16 cellular contexts compared by ENCODE assay signal in genomic region chr17:53630115-53630514, GRCh38.
DNase-seq lines count a peak whose midpoint lies in the region; ATAC-seq, FAIRE-seq and TF ChIP-seq lines count a peak whose summit lies in the region.
"Had no signal": no experiment of that assay in that cellular context is flagged by ENCODE, and none has a peak within 500 bp of the region (broad histone marks: within the 10 kb centered on the region; RNA-seq: fewer than 3 reads in every experiment).

No MANE protein-coding gene starts in this region.

- no peak overlapping the region for H3K23ac ChIP-seq in H1 (ENCODE audit: insufficient read length)

- no peaks in the 10 kb centered on the region for H3K23me2 ChIP-seq in H1 (ENCODE audit: low read depth, low read length)

- no peaks in the 10 kb centered on the region for H3K9me2 ChIP-seq in GM23338 (ENCODE audit: insufficient read depth)
- H3K9me2 ChIP-seq in Karpas-422 (replicated peaks; ENCODE audit: insufficient read depth, low read length): no peaks in the 10 kb centered on the region; the same call in 1 of the 2 replicates

- CTCF ChIA-PET in H1 (lab: Charles Lee; ENCODE audit: partially characterized antibody): interaction anchor here (1.4 to 1.5 kb wide), 3 partner anchors 14 to 1261 kb away, joined by 5 to 8 read pairs (median 6); no protein-coding TSS in a partner anchor

- H4K8ac ChIP-seq in H1 (ENCODE audit: extremely low read depth, insufficient read depth, low read length): no peak overlapping the region

- peak overlapping the region; percentile 58 for H4K5ac ChIP-seq in H1 (ENCODE audit: insufficient read length, low read depth, low read length)

- H3K27ac ChIP-seq in GM23338 (ENCODE audit: low read depth): peak overlapping the region; percentile 56; the same call in 1 of the 2 replicates
- H3K27ac ChIP-seq in HUES6 (ENCODE audit: low read depth, low read length): peak overlapping the region; percentile 51; the same call in 1 of the 2 replicates
- H3K27ac ChIP-seq in H1 (ENCODE audit: low read depth, low read length): no peak overlapping the region; the same call in 1 of the 2 replicates
- no peak overlapping the region for H3K27ac ChIP-seq in Karpas-422 (ENCODE audit: low read length)
- H3K27ac ChIP-seq: BLaER1, HL-60 had no signal

- H3K36me3 ChIP-seq in GM23338 (ENCODE audit: insufficient read depth) (no peaks in the 10 kb centered on the region), HUES6 (ENCODE audit: control insufficient read depth, insufficient read depth, low read length) (no peaks in the 10 kb centered on the region), H1 (ENCODE audit: control insufficient read depth in 2 of 4, insufficient read depth in 4 of 4, low read length in 3 of 4) (no peaks in the 10 kb centered on the region), Karpas-422 (ENCODE audit: insufficient read depth, low read length) (no peaks in the 10 kb centered on the region)
- H3K36me3 ChIP-seq: BLaER1 had no signal

- POLR2A ChIA-PET in H1 (lab: Charles Lee; ENCODE audit: partially characterized antibody): no interaction called here

- H3K4me1 Mint-ChIP-seq in GM23338: peaks cover 44% of the 10 kb centered on the region
- H3K4me1 Mint-ChIP-seq: CD8-positive, alpha-beta memory T cell had no signal

- peak overlapping the region; percentile 29; the same call in 1 of the 2 replicates for H3K4me2 ChIP-seq in GM23338
- peak overlapping the region in 1 of 2 experiments; percentile 19; a peak in 2 of 4 replicates for H3K4me2 ChIP-seq in H1 (ENCODE audit: insufficient read depth in 1 of 2, low read depth in 2 of 2, low read length in 2 of 2)
- no peak overlapping the region for H3K4me2 ChIP-seq in Karpas-422 (ENCODE audit: low read depth, low read length, poor library complexity, severe bottlenecking)
- H3K4me2 ChIP-seq: BLaER1 had no signal

- H3K36me3 Mint-ChIP-seq in GM23338 (ENCODE audit: low read depth): peaks cover 10% of the 10 kb centered on the region; the same call in 2 of the 3 replicates
- H3K36me3 Mint-ChIP-seq: CD8-positive, alpha-beta memory T cell had no signal

- H2BK120ac ChIP-seq in H1 (replicated peaks; ENCODE audit: low read depth, low read length): peak overlapping the region; percentile 81

- H4K20me1 ChIP-seq in GM23338 (replicated peaks; ENCODE audit: insufficient read depth): no peaks in the 10 kb centered on the region
- H4K20me1 ChIP-seq in H1 (replicated peaks in 1 of 2; ENCODE audit: control insufficient read depth in 1 of 2, insufficient read depth in 2 of 2, low read length in 2 of 2): no peaks in the 10 kb centered on the region
- H4K20me1 ChIP-seq in Karpas-422 (ENCODE audit: insufficient read depth, low read depth, low read length): no peaks in the 10 kb centered on the region
- H4K20me1 ChIP-seq: BLaER1 had no signal

- H3K9me3 ChIP-seq in HUES6 (ENCODE audit: control insufficient read depth, insufficient read depth, low read depth, low read length): peaks cover 4% of the 10 kb centered on the region; the same call in 1 of the 2 replicates
- H3K9me3 ChIP-seq in H1 (ENCODE audit: insufficient read depth in 2 of 2, low read depth in 1 of 2, low read length in 1 of 2): no peaks in the 10 kb centered on the region
- peaks cover 18% of the 10 kb centered on the region for H3K9me3 ChIP-seq in Karpas-422 (ENCODE audit: low read length)
- H3K9me3 ChIP-seq: BLaER1 had no signal

- peak overlapping the region; percentile 32 for H3K56ac ChIP-seq in H1 (replicated peaks; ENCODE audit: insufficient read length, low read depth, low read length)

- 63% methylated on average over 3 of the region's 3 CpGs; no CpG with 5 or more reads in 1 of the 2 experiments for WGBS in H1 (ENCODE audit: extremely low coverage in 1 of 2, insufficient coverage in 1 of 2, insufficient read length in 1 of 2, insufficient replicate concordance in 2 of 2, low coverage in 1 of 2, low lambda C conversion rate in 2 of 2, missing lambda C conversion rate in 1 of 2), 2 experiments

- H2BK15ac ChIP-seq in H1 (ENCODE audit: low read length): no peak overlapping the region

- no peaks in the 10 kb centered on the region for H3K9me3 Mint-ChIP-seq in GM23338

- H3F3A ChIP-seq in GM23338 (replicated peaks; ENCODE audit: low read depth): no peaks in the 10 kb centered on the region

- peak overlapping the region; percentile 95 for H3K18ac ChIP-seq in H1 (ENCODE audit: extremely low read depth, low read length)

- H3K4me1 ChIP-seq in GM23338 (ENCODE audit: insufficient read depth) (peaks cover 48% of the 10 kb centered on the region), HUES6 (ENCODE audit: control insufficient read depth, insufficient read depth, low read length) (peaks cover 39% of the 10 kb centered on the region), H1 (replicated peaks in 1 of 4; ENCODE audit: control insufficient read depth in 3 of 4, insufficient read depth in 4 of 4, low read length in 3 of 4) (peaks cover 5 to 17% (median 12%) of the 10 kb centered on the region in 4 experiments; a peak in 6 of 7 replicates), Karpas-422 (ENCODE audit: low read length) (no peaks in the 10 kb centered on the region)
- H3K4me1 ChIP-seq: BLaER1 had no signal

- H3K4me3 Mint-ChIP-seq in GM23338: no peak overlapping the region
- H3K4me3 Mint-ChIP-seq: CD8-positive, alpha-beta memory T cell; HFFc6 had no signal

- H3K79me2 ChIP-seq in GM23338 (replicated peaks; ENCODE audit: insufficient read depth) (no peaks in the 10 kb centered on the region), H1 (ENCODE audit: control insufficient read depth in 1 of 2, insufficient read depth in 2 of 2, low read length in 2 of 2) (no peaks in the 10 kb centered on the region), Karpas-422 (ENCODE audit: low read length) (no peaks in the 10 kb centered on the region)

- H3K4me3 ChIP-seq in GM23338 (no peak overlapping the region), HUES6 (ENCODE audit: low read depth, low read length) (no peak overlapping the region), H1 (ENCODE audit: extremely low read depth in 1 of 4, insufficient read depth in 2 of 4, low read depth in 3 of 4, low read length in 4 of 4) (no peak overlapping the region), Karpas-422 (ENCODE audit: low read length) (no peak overlapping the region)
- H3K4me3 ChIP-seq: BLaER1 had no signal

- H2AFZ ChIP-seq in GM23338 (peak overlapping the region; percentile 45), H1 (ENCODE audit: low read length) (peak overlapping the region; percentile 67; the same call in 1 of the 2 replicates), Karpas-422 (ENCODE audit: low read length) (no peak overlapping the region)

- 0 out of 4 replicates have a peak, but pooled peaks of 1 of the 2 experiments have one; percentile 6 for TF ChIP-seq RAD21 in H1 (IDR thresholded peaks at IDR 0.05 in 1 of 2, conservative IDR thresholded peaks at IDR 0.05 in 1 of 2; ENCODE audit: low read depth in 2 of 2, low read length in 2 of 2)

- no peak overlapping the region for H3K4ac ChIP-seq in H1 (replicated peaks; ENCODE audit: insufficient read length, low read depth, low read length)

- 0 out of 2 replicates have a peak overlapping the region, but pooled peaks have one; percentile 40 for H2BK20ac ChIP-seq in H1 (ENCODE audit: low read length)

- H3K14ac ChIP-seq in H1 (ENCODE audit: insufficient read length): no peak overlapping the region

- H3K9ac ChIP-seq in HUES6 (ENCODE audit: low read length) (no peak overlapping the region), H1 (replicated peaks in 1 of 4; ENCODE audit: extremely low read depth in 1 of 4, low read depth in 3 of 4, low read length in 3 of 4) (no peak overlapping the region; a peak in 1 of 7 replicates), Karpas-422 (ENCODE audit: low read length) (no peak overlapping the region)
- H3K9ac ChIP-seq: BLaER1 had no signal

- FAIRE-seq in H1 (lab: Jason Lieb, UNC): no peak
- FAIRE-seq: HepG2 had no signal

- DNase-seq in GM23338 (ENCODE audit: low spot score) (peak; percentile 54), H1 (ENCODE audit: low read depth in 1 of 2, low spot score in 2 of 2) (no peak), islet precursor cell (peak; percentile 59), Karpas-422 (no peak)
- no peak for DNase-seq in activated CD4-positive, CD25-positive, alpha-beta regulatory T cell treated with anti-CD3 and anti-CD28 coated beads, Interleukin-2, amount 50 U/mL, for 72 hours
- DNase-seq: 8988T; AML-193; CD8-positive, alpha-beta memory T cell; DMS53; HFFc6 had no signal

- H2BK5ac ChIP-seq in H1 (ENCODE audit: low read depth, low read length): peak overlapping the region; percentile 85

- no peak for TF ChIP-seq CTCF in GM23338 (conservative IDR thresholded peaks at IDR 0.05; ENCODE audit: low read depth in 2 of 2)
- no peak for TF ChIP-seq CTCF in H1 (IDR thresholded peaks at IDR 0.05; ENCODE audit: control extremely low read depth in 1 of 3, insufficient read depth in 1 of 3, low read depth in 1 of 3, low read length in 3 of 3)

- no peaks in the 10 kb centered on the region for H3K79me1 ChIP-seq in H1 (ENCODE audit: low read depth, low read length)

- H4K91ac ChIP-seq in H1 (replicated peaks; ENCODE audit: insufficient read length, low read length): peak overlapping the region; percentile 66

- no peak overlapping the region for H3K27ac Mint-ChIP-seq in GM23338
- H3K27ac Mint-ChIP-seq: CD8-positive, alpha-beta memory T cell; HFFc6 had no signal

- H3K27me3 Mint-ChIP-seq in GM23338 (ENCODE audit: insufficient read depth, low read depth, poor library complexity): no peaks in the 10 kb centered on the region
- H3K27me3 Mint-ChIP-seq: CD8-positive, alpha-beta memory T cell had no signal

- 0 out of 2 replicates have a peak overlapping the region, but pooled peaks have one; percentile 17 for H2BK12ac ChIP-seq in H1 (ENCODE audit: low read depth, low read length)

- TF ChIP-seq POLR2A in H1 (IDR thresholded peaks at IDR 0.05; ENCODE audit: control extremely low read depth in 1 of 2, low read depth in 2 of 2, low read length in 2 of 2): no peak

- no peak for TF ChIP-seq EP300 in H1 (IDR thresholded peaks at IDR 0.05; ENCODE audit: borderline replicate concordance in 1 of 2, low read depth in 2 of 2, low read length in 2 of 2)

- ATAC-seq in GM23338 (peak; percentile 65), GM18520 (IDR thresholded peaks at IDR 0.05; ENCODE audit: unreplicated experiment) (no peak), HG03095 (IDR thresholded peaks at IDR 0.05; ENCODE audit: unreplicated experiment) (no peak)
- ATAC-seq: HepG2 had no signal

- no peaks in the 10 kb centered on the region for H3K27me3 ChIP-seq in GM23338 (ENCODE audit: insufficient read depth)
- H3K27me3 ChIP-seq in HUES6 (ENCODE audit: control insufficient read depth, insufficient read depth, low read length): no peaks in the 10 kb centered on the region
- H3K27me3 ChIP-seq in H1 (replicated peaks in 1 of 4; ENCODE audit: control insufficient read depth in 3 of 4, extremely low read depth in 1 of 4, insufficient read depth in 3 of 4, low read length in 3 of 4): no peaks in the 10 kb centered on the region
- no peaks in the 10 kb centered on the region for H3K27me3 ChIP-seq in Karpas-422 (ENCODE audit: low read length)
- H3K27me3 ChIP-seq: BLaER1 had no signal

- H2AK5ac ChIP-seq in H1 (ENCODE audit: low read depth, low read length): no peak overlapping the region

TF ChIP-seq in GM23338, 12 proteins besides CTCF, POLR2A, EP300 and RAD21 (continues in another document):
- no peak for TF ChIP-seq POLR2AphosphoS5 (IDR thresholded peaks at IDR 0.05; ENCODE audit: low read depth)

TF ChIP-seq in H1, 55 proteins besides CTCF, POLR2A, EP300 and RAD21:
- TF ChIP-seq JUN (IDR thresholded peaks at IDR 0.05; ENCODE audit: low read depth, low read length) (no peak), TEAD4 (IDR thresholded peaks at IDR 0.05; ENCODE audit: low read depth, low read length) (peak; percentile 48)

Comparison
In these comparisons a context has a peak if more than half of its experiments do, and no peak if none do; other contexts are left out.
1. DNase-seq: peak in GM23338 (single experiment) and islet precursor cell (single experiment); none in H1 (0 of 2), Karpas-422 (single experiment) and activated CD4-positive, CD25-positive, alpha-beta regulatory T cell treated with anti-CD3 and anti-CD28 coated beads, Interleukin-2, amount 50 U/mL, for 72 hours (single experiment).
2. H3K27ac ChIP-seq: peak in GM23338 (single experiment) and HUES6 (single experiment); none in H1 (single experiment) and Karpas-422 (single experiment).